3 cellular contexts compared by ENCODE assay signal in genomic region chr17:45982791-45983613, GRCh38.
TF ChIP-seq lines count a peak whose summit lies in the region.

No MANE protein-coding gene starts in this region.

TF ChIP-seq in GM23338, 12 proteins besides CTCF, POLR2A, EP300 and RAD21:
- TF ChIP-seq ETS1 (IDR thresholded peaks at IDR 0.05): no peak
- no peak for TF ChIP-seq JUNB (IDR thresholded peaks at IDR 0.05; ENCODE audit: unreplicated experiment)
- TF ChIP-seq REST (IDR thresholded peaks at IDR 0.05; ENCODE audit: unreplicated experiment): no peak
- TF ChIP-seq ZNF114 (CRISPR knock-in tag; IDR thresholded peaks at IDR 0.05): no peak
- TF ChIP-seq ZNF331 (CRISPR knock-in tag; IDR thresholded peaks at IDR 0.05; ENCODE audit: low read depth): no peak

TF ChIP-seq in H1, 55 proteins besides CTCF, POLR2A, EP300 and RAD21:
- TF ChIP-seq RNF2 (IDR thresholded peaks at IDR 0.05; ENCODE audit: borderline replicate concordance, low read depth, low read length, missing control alignments, poor library complexity, severe bottlenecking) (no peak), BRCA1 (IDR thresholded peaks at IDR 0.05; ENCODE audit: low read depth, low read length) (no peak), CHD2 (IDR thresholded peaks at IDR 0.05; ENCODE audit: low read length) (no peak), CBX5 (IDR thresholded peaks at IDR 0.05; ENCODE audit: low read depth, low read length) (no peak), SUZ12 (IDR thresholded peaks at IDR 0.05; ENCODE audit: low read length) (no peak), MAFK (IDR thresholded peaks at IDR 0.05; ENCODE audit: low read depth, low read length) (no peak)

TF ChIP-seq in HEK293T, 16 proteins besides CTCF, POLR2A, EP300 and RAD21:
- TF ChIP-seq LEF1 (IDR thresholded peaks at IDR 0.05; ENCODE audit: borderline replicate concordance) (no peak), ELF4 (IDR thresholded peaks at IDR 0.05) (no peak), PKNOX1 (IDR thresholded peaks at IDR 0.05) (no peak), HDGF (IDR thresholded peaks at IDR 0.05; ENCODE audit: borderline replicate concordance) (no peak), FOXK2 (IDR thresholded peaks at IDR 0.05) (no peak), FOXM1 (IDR thresholded peaks at IDR 0.05; ENCODE audit: borderline replicate concordance) (no peak), FOXA1 (IDR thresholded peaks at IDR 0.05) (no peak), SUZ12 (IDR thresholded peaks at IDR 0.05) (no peak), CTBP1 (IDR thresholded peaks at IDR 0.05; ENCODE audit: borderline replicate concordance) (no peak), L3MBTL2 (conservative IDR thresholded peaks at IDR 0.05) (no peak), TARDBP (IDR thresholded peaks at IDR 0.05) (no peak)
